19 cellular contexts compared by ENCODE assay signal in genomic region chr10:8439040-8439439, GRCh38.
DNase-seq lines count a peak whose midpoint lies in the region; ATAC-seq and TF ChIP-seq lines count a peak whose summit lies in the region.
"Had no signal": no experiment of that assay in that cellular context is flagged by ENCODE, and none has a peak within 500 bp of the region (broad histone marks: within the 10 kb centered on the region; RNA-seq: fewer than 3 reads in every experiment).

No MANE protein-coding gene starts in this region.

- H3K27me3 ChIP-seq in neural progenitor cell (peaks cover 31% of the 10 kb centered on the region), stomach (peaks cover 0 to 7% (median 0%) of the 10 kb centered on the region in 3 donors), heart left ventricle (peaks cover 0 to 19% (median under 1%) of the 10 kb centered on the region in 9 donors)

- TF ChIP-seq CTCF in neural progenitor cell (IDR thresholded peaks at IDR 0.05) (no peak), stomach (IDR thresholded peaks at IDR 0.05) (no peak), heart left ventricle (IDR thresholded peaks at IDR 0.05) (no peak)

- H3K4me3 Mint-ChIP-seq in activated T-cell treated with anti-CD3 and anti-CD28 coated beads, Interleukin-2, amount 50 U/mL, for 72 hours, result no peak overlapping the region
- H3K4me3 Mint-ChIP-seq in activated naive CD8-positive, alpha-beta T cell treated with anti-CD3 and anti-CD28 coated beads, Interleukin-2, amount 50 U/mL, for 24 hours, result no peak overlapping the region
- H3K4me3 Mint-ChIP-seq in neural progenitor cell, result no peak overlapping the region
- H3K4me3 Mint-ChIP-seq: CD14-positive monocyte, HFFc6 had no signal

- H3K4me1 ChIP-seq in neural progenitor cell (no peaks in the 10 kb centered on the region), stomach (no peaks in the 10 kb centered on the region), heart left ventricle (no peaks in the 10 kb centered on the region)
- H3K4me1 ChIP-seq: A549 had no signal

- TF ChIP-seq EP300 in stomach (IDR thresholded peaks at IDR 0.05), result no peak

- H3K4me3 ChIP-seq in neural progenitor cell, result no peak overlapping the region
- H3K4me3 ChIP-seq in stomach, result no peak overlapping the region
- H3K4me3 ChIP-seq in heart left ventricle, result no peak overlapping the region
- H3K4me3 ChIP-seq: A549, K562, PC-9 had no signal

- H3K36me3 Mint-ChIP-seq in activated T-cell treated with anti-CD3 and anti-CD28 coated beads, Interleukin-2, amount 50 U/mL, for 72 hours (ENCODE audit: insufficient read depth in 2 of 2), result peaks cover 0 to 2% of the 10 kb centered on the region in 2 donors
- H3K36me3 Mint-ChIP-seq in activated naive CD8-positive, alpha-beta T cell treated with anti-CD3 and anti-CD28 coated beads, Interleukin-2, amount 50 U/mL, for 24 hours (ENCODE audit: low read depth), result no peaks in the 10 kb centered on the region
- no peaks in the 10 kb centered on the region for H3K36me3 Mint-ChIP-seq in neural progenitor cell
- H3K36me3 Mint-ChIP-seq: CD14-positive monocyte had no signal

- H2AFZ ChIP-seq in neural progenitor cell (replicated peaks), result no peak overlapping the region
- H2AFZ ChIP-seq: PC-9 had no signal

- no peak for TF ChIP-seq POLR2A in stomach (IDR thresholded peaks at IDR 0.05)
- TF ChIP-seq POLR2A in heart left ventricle (IDR thresholded peaks at IDR 0.05), result no peak

- no peaks in the 10 kb centered on the region for H3K9me3 Mint-ChIP-seq in activated T-cell treated with anti-CD3 and anti-CD28 coated beads, Interleukin-2, amount 50 U/mL, for 72 hours
- no peaks in the 10 kb centered on the region for H3K9me3 Mint-ChIP-seq in activated naive CD8-positive, alpha-beta T cell treated with anti-CD3 and anti-CD28 coated beads, Interleukin-2, amount 50 U/mL, for 24 hours
- no peaks in the 10 kb centered on the region for H3K9me3 Mint-ChIP-seq in neural progenitor cell

- no peak overlapping the region for H3K4me2 ChIP-seq in neural progenitor cell
- H3K4me2 ChIP-seq: A549, PC-9 had no signal

- intact Hi-C loops in stomach (cut with DNase I; ENCODE audit: low total_unique reads), result no loop called here
- intact Hi-C loops in heart left ventricle (cut with DNase I), result no loop called here

- no peaks in the 10 kb centered on the region for H3F3A ChIP-seq in neural progenitor cell (ENCODE audit: low read depth)

- no peaks in the 10 kb centered on the region for H3K36me3 ChIP-seq in neural progenitor cell
- no peaks in the 10 kb centered on the region for H3K36me3 ChIP-seq in stomach
- no peaks in the 10 kb centered on the region for H3K36me3 ChIP-seq in heart left ventricle

- peaks cover 18% of the 10 kb centered on the region for H3K27me3 Mint-ChIP-seq in activated T-cell treated with anti-CD3 and anti-CD28 coated beads, Interleukin-2, amount 50 U/mL, for 72 hours (ENCODE audit: low read depth)
- H3K27me3 Mint-ChIP-seq in activated naive CD8-positive, alpha-beta T cell treated with anti-CD3 and anti-CD28 coated beads, Interleukin-2, amount 50 U/mL, for 24 hours, result peaks cover 9% of the 10 kb centered on the region
- H3K27me3 Mint-ChIP-seq in neural progenitor cell (ENCODE audit: insufficient read depth, low read depth), result no peaks in the 10 kb centered on the region

- peaks cover 53% of the 10 kb centered on the region for H3K4me1 Mint-ChIP-seq in activated T-cell treated with anti-CD3 and anti-CD28 coated beads, Interleukin-2, amount 50 U/mL, for 72 hours (ENCODE audit: low read depth)
- peaks cover 21% of the 10 kb centered on the region for H3K4me1 Mint-ChIP-seq in activated naive CD8-positive, alpha-beta T cell treated with anti-CD3 and anti-CD28 coated beads, Interleukin-2, amount 50 U/mL, for 24 hours
- no peaks in the 10 kb centered on the region for H3K4me1 Mint-ChIP-seq in neural progenitor cell
- H3K4me1 Mint-ChIP-seq: CD14-positive monocyte had no signal

- no peak for ATAC-seq in activated T-cell treated with anti-CD3 and anti-CD28 coated beads, Interleukin-2, amount 50 U/mL, for 72 hours (replicated peaks in 1 of 2)
- ATAC-seq in HG02852 (IDR thresholded peaks at IDR 0.05; ENCODE audit: unreplicated experiment) (peak; percentile 4), heart left ventricle (no peak)
- no peak for ATAC-seq in activated naive CD8-positive, alpha-beta T cell treated with anti-CD3 and anti-CD28 coated beads, Interleukin-2, amount 50 U/mL, for 24 hours
- ATAC-seq: A549, K562 had no signal

- H4K20me1 ChIP-seq in neural progenitor cell (ENCODE audit: low read depth), result no peaks in the 10 kb centered on the region

- H3K9me3 ChIP-seq in neural progenitor cell (ENCODE audit: low read depth), result no peaks in the 10 kb centered on the region
- no peaks in the 10 kb centered on the region for H3K9me3 ChIP-seq in stomach
- H3K9me3 ChIP-seq in heart left ventricle, result no peaks in the 10 kb centered on the region
- H3K9me3 ChIP-seq: A549 had no signal

- DNase-seq in activated T-cell treated with anti-CD3 and anti-CD28 coated beads, Interleukin-2, amount 50 U/mL, for 72 hours, result no peak
- no peak for DNase-seq in activated T-cell treated with anti-CD3 and anti-CD28 coated beads for 4 hours
- DNase-seq in activated naive CD8-positive, alpha-beta T cell treated with anti-CD3 and anti-CD28 coated beads, Interleukin-2, amount 50 U/mL, for 24 hours, result no peak
- peak; percentile 5 for DNase-seq in neural progenitor cell (ENCODE audit: low spot score)
- DNase-seq in stomach, result no peak
- DNase-seq in heart left ventricle, result no peak
- DNase-seq in HT-29 (ENCODE audit: low spot score), result no peak
- DNase-seq: DMS79 treated with DMSO at 0.1 percent for 48 hours, GF-D8, HFFc6, NCI-H1092, NCI-H2107, NCI-H748 treated with DMSO at 0.1 percent for 48 hours, PC-9 had no signal

- WGBS in stomach, 5 donors, result 77 to 100% (median 85%) methylated on average over 1 of the region's 1 CpG
- WGBS in heart left ventricle, 4 donors, result 38 to 75% (median 69%) methylated on average over 1 of the region's 1 CpG

- H3K9ac ChIP-seq in neural progenitor cell, result no peak overlapping the region

- no peak overlapping the region for H3K27ac ChIP-seq in neural progenitor cell
- no peak overlapping the region for H3K27ac ChIP-seq in stomach
- no peak overlapping the region for H3K27ac ChIP-seq in heart left ventricle
- H3K27ac ChIP-seq: A549, HL-60, PC-9 had no signal

- peak overlapping the region; percentile 43 for H3K27ac Mint-ChIP-seq in activated T-cell treated with anti-CD3 and anti-CD28 coated beads, Interleukin-2, amount 50 U/mL, for 72 hours
- peak overlapping the region; percentile 2 for H3K27ac Mint-ChIP-seq in activated naive CD8-positive, alpha-beta T cell treated with anti-CD3 and anti-CD28 coated beads, Interleukin-2, amount 50 U/mL, for 24 hours
- H3K27ac Mint-ChIP-seq in neural progenitor cell, result no peak overlapping the region
- H3K27ac Mint-ChIP-seq: CD14-positive monocyte, HFFc6 had no signal

- H3K79me2 ChIP-seq in neural progenitor cell (ENCODE audit: low read depth), result no peaks in the 10 kb centered on the region
